11 cellular contexts compared by ENCODE assay signal in the genomic region with DNA sequence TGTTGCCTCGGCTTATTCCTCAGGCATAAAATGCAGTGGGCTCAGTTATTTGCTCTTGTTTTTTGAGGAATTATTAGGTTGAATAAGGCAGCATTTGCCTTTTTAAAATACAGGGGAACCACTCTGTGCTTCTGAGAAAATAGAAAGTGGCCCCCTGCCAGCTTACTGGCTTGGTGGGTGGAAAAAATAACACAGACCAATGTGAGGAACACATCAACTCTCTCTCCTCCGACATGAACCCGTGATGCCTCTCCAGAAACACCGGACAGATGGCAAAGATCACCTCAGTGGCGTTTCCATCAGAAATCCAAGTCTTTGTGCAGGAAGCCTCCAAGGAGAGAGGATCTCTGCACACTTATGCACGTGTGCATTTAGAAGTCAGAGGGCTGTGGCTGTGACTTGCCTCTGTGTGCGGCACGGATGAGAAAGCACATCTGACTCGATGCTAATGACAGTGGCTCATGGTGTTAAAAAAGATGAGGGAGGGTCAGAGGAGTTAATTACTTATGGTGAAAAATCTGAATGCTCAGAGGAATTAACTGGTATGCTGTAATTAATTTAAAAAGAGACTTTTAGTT.
DNase-seq lines count a peak whose midpoint lies in the region; ATAC-seq and TF ChIP-seq lines count a peak whose summit lies in the region.
"Had no signal": no experiment of that assay in that cellular context is flagged by ENCODE, and none has a peak within 500 bp of the region (broad histone marks: within the 10 kb centered on the region; RNA-seq: fewer than 3 reads in every experiment).

No MANE protein-coding gene starts in this region.

- H3K4me3 ChIP-seq in heart right ventricle: peak overlapping the region in 5 of 10 donors; percentile 16 to 39 (median 30)

- peak overlapping the region; percentile 63 to 65 for H3K4me3 Mint-ChIP-seq in activated T-cell treated with anti-CD3 and anti-CD28 coated beads, Interleukin-2, amount 50 U/mL, for 72 hours

- in situ Hi-C loops in KBM-7 (cut with MboI; ENCODE audit: low pct_unique_long_range_greater_than_20kb, low sequenced_read_pairs): no loop called here

- H3K27me3 Mint-ChIP-seq in activated T-cell treated with anti-CD3 and anti-CD28 coated beads, Interleukin-2, amount 50 U/mL, for 72 hours (ENCODE audit: low read depth): no peaks in the 10 kb centered on the region

- peak overlapping the region; percentile 31 for H3K27ac Mint-ChIP-seq in activated T-cell treated with anti-CD3 and anti-CD28 coated beads, Interleukin-2, amount 50 U/mL, for 72 hours

- intact Hi-C loops in heart right ventricle (cut with DNase I): no loop called here

- H3K36me3 ChIP-seq in heart right ventricle: no peaks in the 10 kb centered on the region

- TF ChIP-seq CTCF in heart right ventricle (IDR thresholded peaks at IDR 0.05): no peak

- H3K9me3 ChIP-seq in heart right ventricle: no peaks in the 10 kb centered on the region

- H3K4me1 ChIP-seq in heart right ventricle: peaks cover 0 to 19% (median 0%) of the 10 kb centered on the region in 9 donors

- 21 to 27% methylated on average over 9 of the region's 9 CpGs for WGBS in heart right ventricle, 2 donors

- ATAC-seq in activated T-cell treated with anti-CD3 and anti-CD28 coated beads, Interleukin-2, amount 50 U/mL, for 72 hours (replicated peaks in 1 of 2): peak in 1 of 2 donors; percentile 20
- ATAC-seq in heart right ventricle: peak; percentile 55 to 82 (median 74)
- ATAC-seq in GM21515 (IDR thresholded peaks at IDR 0.05; ENCODE audit: unreplicated experiment): no peak
- ATAC-seq: foreskin keratinocyte had no signal

- H3K27me3 ChIP-seq in heart right ventricle: no peaks in the 10 kb centered on the region
- H3K27me3 ChIP-seq: foreskin keratinocyte had no signal

- DNase-seq in NCI-H2171 (lab: John Stamatoyannopoulos, UW) (peak; percentile 42), heart right ventricle (peak in 1 of 2 donors; percentile 69), KBM-7 (no peak), T-helper 1 cell (no peak), islet precursor cell (no peak)
- peak; percentile 24 to 28 for DNase-seq in activated T-cell treated with anti-CD3 and anti-CD28 coated beads, Interleukin-2, amount 50 U/mL, for 72 hours
- peak; percentile 18 for DNase-seq in stimulated activated CD4-positive, alpha-beta T cell treated with anti-CD3 and anti-CD28 coated beads, Interleukin-4, amount 100 ng/mL, for 1 hour
- DNase-seq: foreskin keratinocyte, midbrain, NCI-H226 had no signal

- H3K4me1 Mint-ChIP-seq in activated T-cell treated with anti-CD3 and anti-CD28 coated beads, Interleukin-2, amount 50 U/mL, for 72 hours (ENCODE audit: low read depth): peaks cover 90% of the 10 kb centered on the region

- peaks cover 7 to 10% of the 10 kb centered on the region in 2 donors for H3K36me3 Mint-ChIP-seq in activated T-cell treated with anti-CD3 and anti-CD28 coated beads, Interleukin-2, amount 50 U/mL, for 72 hours (ENCODE audit: insufficient read depth in 2 of 2)

- peaks cover 2 to 3% of the 10 kb centered on the region in 2 donors for H3K9me3 Mint-ChIP-seq in activated T-cell treated with anti-CD3 and anti-CD28 coated beads, Interleukin-2, amount 50 U/mL, for 72 hours

- H3K27ac ChIP-seq in heart right ventricle: no peak overlapping the region
- H3K27ac ChIP-seq: foreskin keratinocyte had no signal

Comparison
In these comparisons a context has a peak if more than half of its experiments do, and no peak if none do; other contexts are left out.
1. DNase-seq: peak in NCI-H2171 (single experiment), activated T-cell treated with anti-CD3 and anti-CD28 coated beads, Interleukin-2, amount 50 U/mL, for 72 hours (2 of 2) and stimulated activated CD4-positive, alpha-beta T cell treated with anti-CD3 and anti-CD28 coated beads, Interleukin-4, amount 100 ng/mL, for 1 hour (single experiment); none in KBM-7 (single experiment), T-helper 1 cell (0 of 5) and islet precursor cell (single experiment).